Comparison of ENCODE assay signal across 1 cellular context in genomic region chr22:36065775-36066544, GRCh38.
TF ChIP-seq lines count a peak whose summit lies in the region.

No MANE protein-coding gene starts in this region.

TF ChIP-seq in HepG2, 621 proteins besides CTCF, POLR2A, EP300 and RAD21 (continued from another document and continues in another):
- TF ChIP-seq HIC2 (CRISPR knock-in tag; IDR thresholded peaks at IDR 0.05; ENCODE audit: low read depth), result no peak
- peak; percentile 48; the same call in 1 of the 2 replicates for TF ChIP-seq ZBTB14 (CRISPR knock-in tag; IDR thresholded peaks at IDR 0.05)
- TF ChIP-seq KDM5B (CRISPR knock-in tag; IDR thresholded peaks at IDR 0.05; ENCODE audit: borderline replicate concordance), result peak; percentile 75; the same call in 1 of the 2 replicates
- no peak for TF ChIP-seq ELF4 (CRISPR knock-in tag; IDR thresholded peaks at IDR 0.05; ENCODE audit: borderline replicate concordance)
- no peak for TF ChIP-seq ZSCAN22 (CRISPR knock-in tag; IDR thresholded peaks at IDR 0.05)
- no peak for TF ChIP-seq SMAD3 (CRISPR knock-in tag; IDR thresholded peaks at IDR 0.05)
- TF ChIP-seq KDM1A (CRISPR knock-in tag; IDR thresholded peaks at IDR 0.05), result no peak
- TF ChIP-seq TEAD3 (CRISPR knock-in tag; optimal IDR thresholded peaks at IDR 0.05; ENCODE audit: borderline replicate concordance), result no peak
- peak; percentile 91 for TF ChIP-seq ZBTB7A (CRISPR knock-in tag; IDR thresholded peaks at IDR 0.05)
- no peak; the same call in 1 of the 2 replicates for TF ChIP-seq TGIF2 (CRISPR knock-in tag; IDR thresholded peaks at IDR 0.05)
- TF ChIP-seq KDM3A (CRISPR knock-in tag; IDR thresholded peaks at IDR 0.05; ENCODE audit: low read depth), result peak; percentile 90; the same call in 1 of the 2 replicates
- no peak for TF ChIP-seq TIGD3 (CRISPR knock-in tag; IDR thresholded peaks at IDR 0.05; ENCODE audit: borderline replicate concordance)
- no peak for TF ChIP-seq ZBTB34 (CRISPR knock-in tag; IDR thresholded peaks at IDR 0.05)
- no peak; the same call in 1 of the 2 replicates for TF ChIP-seq ATF1 (CRISPR knock-in tag; IDR thresholded peaks at IDR 0.05)
- TF ChIP-seq FIP1L1 (IDR thresholded peaks at IDR 0.05; ENCODE audit: borderline replicate concordance, insufficient read depth, low read depth, low read length), result no peak
- no peak for TF ChIP-seq CEBPG (CRISPR knock-in tag; IDR thresholded peaks at IDR 0.05)
- TF ChIP-seq RORA (CRISPR knock-in tag; IDR thresholded peaks at IDR 0.05), result no peak
- TF ChIP-seq JUN (CRISPR knock-in tag; IDR thresholded peaks at IDR 0.05), result no peak
- TF ChIP-seq HOXA7 (CRISPR knock-in tag; IDR thresholded peaks at IDR 0.05), result no peak
- peak; percentile 88; the same call in 1 of the 2 replicates for TF ChIP-seq ZFP91 (CRISPR knock-in tag; IDR thresholded peaks at IDR 0.05; ENCODE audit: borderline replicate concordance)
- TF ChIP-seq SMYD3 (CRISPR knock-in tag; IDR thresholded peaks at IDR 0.05), result 0 out of 2 replicates have a peak, but pooled peaks have one; percentile 27
- TF ChIP-seq ZNF101 (CRISPR knock-in tag; IDR thresholded peaks at IDR 0.05; ENCODE audit: borderline replicate concordance, low read depth), result no peak
- peak; percentile 58; the same call in 1 of the 2 replicates for TF ChIP-seq ZNF552 (CRISPR knock-in tag; IDR thresholded peaks at IDR 0.05; ENCODE audit: borderline replicate concordance)
- peak; percentile 73; the same call in 1 of the 2 replicates for TF ChIP-seq ARNT2 (CRISPR knock-in tag; IDR thresholded peaks at IDR 0.05; ENCODE audit: low read depth)
- TF ChIP-seq SUZ12 (IDR thresholded peaks at IDR 0.05; ENCODE audit: low read depth, low read length), result no peak
- peak; percentile 65 for TF ChIP-seq HDAC1 (CRISPR knock-in tag; IDR thresholded peaks at IDR 0.05)
- TF ChIP-seq POLR2AphosphoS5 (IDR thresholded peaks at IDR 0.05; ENCODE audit: low read depth, low read length), result 0 out of 2 replicates have a peak, but pooled peaks have one; percentile 27
- TF ChIP-seq NR3C1 (CRISPR knock-in tag; IDR thresholded peaks at IDR 0.05), result no peak
- TF ChIP-seq ZXDC (CRISPR knock-in tag; IDR thresholded peaks at IDR 0.05), result peak; percentile 46
- peak; percentile 61 for TF ChIP-seq POGZ (CRISPR knock-in tag; IDR thresholded peaks at IDR 0.05)
- TF ChIP-seq THRA (CRISPR knock-in tag; IDR thresholded peaks at IDR 0.05; ENCODE audit: borderline replicate concordance), result peak; percentile 43; the same call in 1 of the 2 replicates
- TF ChIP-seq MEIS1 (CRISPR knock-in tag; IDR thresholded peaks at IDR 0.05; ENCODE audit: borderline replicate concordance), result peak; percentile 59; the same call in 1 of the 2 replicates
- TF ChIP-seq ZNF687 (CRISPR knock-in tag; IDR thresholded peaks at IDR 0.05), result peak; percentile 93
- no peak for TF ChIP-seq TSC22D2 (CRISPR knock-in tag; IDR thresholded peaks at IDR 0.05; ENCODE audit: borderline replicate concordance)
- TF ChIP-seq ZNF276 (CRISPR knock-in tag; IDR thresholded peaks at IDR 0.05; ENCODE audit: low read depth), result no peak
- no peak; the same call in 1 of the 2 replicates for TF ChIP-seq MNT (IDR thresholded peaks at IDR 0.05)
